8 cellular contexts compared by ENCODE assay signal in the genomic region with DNA sequence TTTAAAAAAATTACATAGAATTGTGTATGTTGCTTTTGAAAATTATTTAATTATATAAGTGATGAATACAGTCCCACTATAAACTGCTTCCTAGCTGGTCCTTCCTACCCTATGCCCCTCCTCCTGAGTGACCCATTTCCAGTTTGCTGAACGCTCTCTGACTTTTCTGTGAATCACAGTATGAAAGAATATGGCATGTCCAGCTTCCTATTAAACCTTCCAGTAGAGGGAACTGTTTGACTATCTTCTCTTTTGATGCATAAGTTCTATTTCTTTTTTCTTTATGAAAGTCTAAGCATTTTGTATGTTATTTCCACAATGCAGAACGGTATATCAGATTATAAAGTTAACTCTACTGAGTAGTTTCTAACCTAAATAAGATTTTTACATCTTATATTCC. TPM values are rescaled to one million over a fixed set of nuclear protein-coding genes. Genes with fewer than 3 reads are reported as not detected.
A peak's percentile ranks its signal among the peaks of the same experiment; 100 is the strongest.
DNase-seq lines count a peak whose midpoint lies in the region; ATAC-seq and TF ChIP-seq lines count a peak whose summit lies in the region.

No MANE protein-coding gene starts in this region.

- H3K4me3 ChIP-seq in right atrium auricular region: no peak overlapping the region

- H3K27me3 Mint-ChIP-seq in activated T-helper 17 cell treated with anti-CD3 and anti-CD28 coated beads, Interleukin-2, amount 50 U/mL, for 72 hours: no peaks in the 10 kb centered on the region
- no peaks in the 10 kb centered on the region for H3K27me3 Mint-ChIP-seq in activated T-cell treated with anti-CD3 and anti-CD28 coated beads, Interleukin-2, amount 50 U/mL, for 24 hours

- DNase-seq in SHP77 treated with DMSO at 0.1 percent for 48 hours (lab: John Stamatoyannopoulos, UW): peak; percentile 16
- DNase-seq in SHP77 (lab: John Stamatoyannopoulos, UW): no peak
- DNase-seq in NCI-H128 (lab: John Stamatoyannopoulos, UW; ENCODE audit: unreplicated experiment): peak; percentile 1
- no peak for DNase-seq in right atrium auricular region (ENCODE audit: low spot score)
- DNase-seq in stromal cell of bone marrow (ENCODE audit: low read depth): peak; percentile 64
- DNase-seq in activated T-cell treated with anti-CD3 and anti-CD28 coated beads, Interleukin-2, amount 50 U/mL, for 24 hours: no peak

- ATAC-seq in activated T-helper 17 cell treated with anti-CD3 and anti-CD28 coated beads, Interleukin-2, amount 50 U/mL, for 72 hours (replicated peaks): peak; percentile 66
- no peak for ATAC-seq in GM21576 (IDR thresholded peaks at IDR 0.05; ENCODE audit: unreplicated experiment)

- no peaks in the 10 kb centered on the region for H3K27me3 ChIP-seq in right atrium auricular region

- no peaks in the 10 kb centered on the region for H3K4me1 ChIP-seq in right atrium auricular region

- no peaks in the 10 kb centered on the region for H3K36me3 Mint-ChIP-seq in activated T-helper 17 cell treated with anti-CD3 and anti-CD28 coated beads, Interleukin-2, amount 50 U/mL, for 72 hours (ENCODE audit: low read depth)
- H3K36me3 Mint-ChIP-seq in activated T-cell treated with anti-CD3 and anti-CD28 coated beads, Interleukin-2, amount 50 U/mL, for 24 hours (ENCODE audit: low read depth): no peaks in the 10 kb centered on the region

- no peaks in the 10 kb centered on the region for H3K36me3 ChIP-seq in right atrium auricular region

- no peak overlapping the region for H3K27ac ChIP-seq in right atrium auricular region

- no peaks in the 10 kb centered on the region for H3K9me3 Mint-ChIP-seq in activated T-helper 17 cell treated with anti-CD3 and anti-CD28 coated beads, Interleukin-2, amount 50 U/mL, for 72 hours
- H3K9me3 Mint-ChIP-seq in activated T-cell treated with anti-CD3 and anti-CD28 coated beads, Interleukin-2, amount 50 U/mL, for 24 hours: no peaks in the 10 kb centered on the region

- no peaks in the 10 kb centered on the region for H3K4me1 Mint-ChIP-seq in activated T-helper 17 cell treated with anti-CD3 and anti-CD28 coated beads, Interleukin-2, amount 50 U/mL, for 72 hours
- peaks cover 2% of the 10 kb centered on the region for H3K4me1 Mint-ChIP-seq in activated T-cell treated with anti-CD3 and anti-CD28 coated beads, Interleukin-2, amount 50 U/mL, for 24 hours (ENCODE audit: low read depth)

- H3K9me3 ChIP-seq in right atrium auricular region: no peaks in the 10 kb centered on the region

- peak; percentile 28 to 64 for TF ChIP-seq CTCF in right atrium auricular region (IDR thresholded peaks at IDR 0.05)

- no peak overlapping the region for H3K4me3 Mint-ChIP-seq in activated T-helper 17 cell treated with anti-CD3 and anti-CD28 coated beads, Interleukin-2, amount 50 U/mL, for 72 hours
- H3K4me3 Mint-ChIP-seq in activated T-cell treated with anti-CD3 and anti-CD28 coated beads, Interleukin-2, amount 50 U/mL, for 24 hours: no peak overlapping the region

- no peak overlapping the region for H3K27ac Mint-ChIP-seq in activated T-helper 17 cell treated with anti-CD3 and anti-CD28 coated beads, Interleukin-2, amount 50 U/mL, for 72 hours
- H3K27ac Mint-ChIP-seq in activated T-cell treated with anti-CD3 and anti-CD28 coated beads, Interleukin-2, amount 50 U/mL, for 24 hours: no peak overlapping the region

RNA-seq across cellular contexts. Expression of a gene that starts 41.3 kb away (rescaled TPM):
- 100 to 1,000 TPM in 1 of 2 donors, 10 to 100 TPM in 1; 59.6 to 105 TPM for total RNA-seq in activated T-helper 17 cell treated with anti-CD3 and anti-CD28 coated beads, Interleukin-2, amount 50 U/mL, for 72 hours
- 10 to 100 TPM; 37.7 to 46.0 TPM for total RNA-seq in right atrium auricular region

RNA-seq across cellular contexts. Expression of a gene that starts 41.6 kb away (rescaled TPM):
- 10 to 100 TPM; 12.0 to 14.7 TPM for total RNA-seq in activated T-helper 17 cell treated with anti-CD3 and anti-CD28 coated beads, Interleukin-2, amount 50 U/mL, for 72 hours
- 1 to 10 TPM; 3.1 to 4.4 TPM for total RNA-seq in right atrium auricular region

Comparison
In these comparisons a context has a peak if more than half of its experiments do, and no peak if none do; other contexts are left out.
1. DNase-seq: peak in SHP77 treated with DMSO at 0.1 percent for 48 hours (single experiment), NCI-H128 (single experiment) and stromal cell of bone marrow (single experiment); none in SHP77 (0 of 2), right atrium auricular region (single experiment) and activated T-cell treated with anti-CD3 and anti-CD28 coated beads, Interleukin-2, amount 50 U/mL, for 24 hours (single experiment).